In genomic region chr20:5797843-5798462, GRCh38 we compare ENCODE assay signal across 10 cellular contexts. TPM values are rescaled to one million over a fixed set of nuclear protein-coding genes. Genes with fewer than 3 reads are reported as not detected.
DNase-seq lines count a peak whose midpoint lies in the region; ATAC-seq and TF ChIP-seq lines count a peak whose summit lies in the region.
"Had no signal": no experiment of that assay in that cellular context is flagged by ENCODE, and none has a peak within 500 bp of the region (broad histone marks: within the 10 kb centered on the region; RNA-seq: fewer than 3 reads in every experiment).

No MANE protein-coding gene starts in this region.

- no peak overlapping the region for H3K4me3 ChIP-seq in PC-9

- no peaks in the 10 kb centered on the region for H3K27me3 ChIP-seq in PC-9 (ENCODE audit: insufficient read depth, low read depth)
- no peaks in the 10 kb centered on the region for H3K27me3 ChIP-seq in CD4-positive, alpha-beta T cell (ENCODE audit: control insufficient read depth, insufficient read depth, low read length)

- no peaks in the 10 kb centered on the region for H3K9me3 ChIP-seq in PC-9 (ENCODE audit: insufficient read depth, low read depth)
- no peaks in the 10 kb centered on the region for H3K9me3 ChIP-seq in CD4-positive, alpha-beta T cell (ENCODE audit: control insufficient read depth, low read length)

- H3K9me2 ChIP-seq in PC-9 (ENCODE audit: insufficient read depth) = no peaks in the 10 kb centered on the region

- no peaks in the 10 kb centered on the region for H4K20me1 ChIP-seq in PC-9 (ENCODE audit: insufficient read depth)

- H3K27ac ChIP-seq in PC-9 = no peak overlapping the region
- H3K27ac ChIP-seq in CD4-positive, alpha-beta T cell (ENCODE audit: low read depth, low read length) = no peak overlapping the region

- no peaks in the 10 kb centered on the region for H3K36me3 ChIP-seq in PC-9 (ENCODE audit: low read depth)

- H3K27me3 Mint-ChIP-seq in CD4-positive, alpha-beta T cell = no peaks in the 10 kb centered on the region

- POLR2A ChIA-PET in PC-9 (lab: Charles Lee; ENCODE audit: unreplicated experiment) = no interaction called here
- POLR2A ChIA-PET in CD4-positive, alpha-beta T cell (lab: Charles Lee) = no interaction called here

- peaks cover 33% of the 10 kb centered on the region for H3K36me3 Mint-ChIP-seq in CD4-positive, alpha-beta T cell (ENCODE audit: low read depth)

- peak; percentile 91 for ATAC-seq in GM18858 (IDR thresholded peaks at IDR 0.05; ENCODE audit: unreplicated experiment)
- peak; percentile 94 for ATAC-seq in GM21619 (IDR thresholded peaks at IDR 0.05; ENCODE audit: unreplicated experiment)
- peak; percentile 87 for ATAC-seq in HG03558 (IDR thresholded peaks at IDR 0.05; ENCODE audit: extremely low read depth, unreplicated experiment)
- ATAC-seq in CD4-positive, alpha-beta T cell (ENCODE audit: poor library complexity) = no peak

- CTCF ChIA-PET in PC-9 (lab: Charles Lee) = no interaction called here
- CTCF ChIA-PET in CD4-positive, alpha-beta T cell (lab: Charles Lee) = interaction anchor here (1.6 kb wide), 1 partner anchor 10 kb away, joined by 11 read pairs; no protein-coding TSS in a partner anchor

- no TSS peak for BruUV-seq in PC-9 (replicated peaks; lab: Mats Ljungman, UMichigan)

- H3K4me2 ChIP-seq in PC-9 = no peak overlapping the region

- DNase-seq in kidney tubule cell (ENCODE audit: low spot score) (peak; percentile 55), NCI-H510A (lab: John Stamatoyannopoulos, UW) (no peak), PC-9 (no peak), NCI-H187 treated with DMSO at 0.1 percent for 48 hours (lab: John Stamatoyannopoulos, UW) (no peak)
- no peak for DNase-seq in CD4-positive, alpha-beta T cell
- DNase-seq: activated CD8-positive, alpha-beta memory T cell treated with anti-CD3 and anti-CD28 coated beads, Interleukin-2, amount 50 U/mL, for 4 hours; erythroblast had no signal

- H3K9me3 Mint-ChIP-seq in CD4-positive, alpha-beta T cell = no peaks in the 10 kb centered on the region

- no peaks in the 10 kb centered on the region for H3K4me1 ChIP-seq in PC-9 (replicated peaks; ENCODE audit: insufficient read depth)

- no peak overlapping the region for H3K27ac Mint-ChIP-seq in CD4-positive, alpha-beta T cell

- intact Hi-C loops in PC-9 (cut with micrococcal nuclease; ENCODE audit: unreplicated experiment) = no loop called here
- intact Hi-C loops in CD4-positive, alpha-beta T cell (cut with DNase I, micrococcal nuclease) = no loop called here

- peaks cover 11% of the 10 kb centered on the region for H3K4me1 Mint-ChIP-seq in CD4-positive, alpha-beta T cell (ENCODE audit: low read depth)

- H2AFZ ChIP-seq in PC-9 = no peak overlapping the region

- H3F3A ChIP-seq in PC-9 (ENCODE audit: insufficient read depth, low read depth) = no peaks in the 10 kb centered on the region

- H3K4me3 Mint-ChIP-seq in CD4-positive, alpha-beta T cell = no peak overlapping the region

- no peaks in the 10 kb centered on the region for H3K79me2 ChIP-seq in PC-9 (ENCODE audit: low read depth)

- no peak for TF ChIP-seq CTCF in PC-9 (conservative IDR thresholded peaks at IDR 0.05)
- no peak for TF ChIP-seq CTCF in CD4-positive, alpha-beta T cell (IDR thresholded peaks at IDR 0.05)

RNA-seq across cellular contexts. Expression of gene SHLD1, which starts 47.8 kb away (rescaled TPM):
- total RNA-seq in PC-9 (2021) = 4.8 and 5.9 TPM in 2 replicates
- 1 to 10 TPM; 7.0 to 7.3 TPM for total RNA-seq in CD4-positive, alpha-beta T cell
